ENCODE assay signal across 13 cellular contexts in genomic region chr10:6722616-6723004, GRCh38.
DNase-seq lines count a peak whose midpoint lies in the region; ATAC-seq and TF ChIP-seq lines count a peak whose summit lies in the region.
"Had no signal": no experiment of that assay in that cellular context is flagged by ENCODE, and none has a peak within 500 bp of the region (broad histone marks: within the 10 kb centered on the region; RNA-seq: fewer than 3 reads in every experiment).

No MANE protein-coding gene starts in this region.

- ATAC-seq in GM18517 (IDR thresholded peaks at IDR 0.05; ENCODE audit: unreplicated experiment) (no peak), HG03469 (IDR thresholded peaks at IDR 0.05; ENCODE audit: unreplicated experiment) (no peak), HG03432 (IDR thresholded peaks at IDR 0.05; ENCODE audit: unreplicated experiment) (no peak)
- ATAC-seq: GM12878; stimulated activated memory B cell treated with anti-CD40 and anti-IgM and Interleukin-4, amounts not matched to agents 10 μg/mL and 1 μg/mL and 100 μg/mL, for 72 hours had no signal

- peaks cover 15% of the 10 kb centered on the region for H3K4me1 Mint-ChIP-seq in nephron progenitor cell
- H3K4me1 Mint-ChIP-seq: stimulated activated memory B cell treated with anti-CD40 and anti-IgM and Interleukin-4, amounts not matched to agents 10 μg/mL and 1 μg/mL and 100 μg/mL, for 72 hours had no signal

- DNase-seq in Daoy (ENCODE audit: low read depth) (peak; percentile 33), colonic mucosa (no peak), nephron progenitor cell (no peak), Ammon's horn (ENCODE audit: low spot score) (no peak)
- DNase-seq: NCI-H187, spleen, T-helper 1 cell had no signal

- H3K4me3 Mint-ChIP-seq in nephron progenitor cell, result no peak overlapping the region
- H3K4me3 Mint-ChIP-seq: stimulated activated memory B cell treated with anti-CD40 and anti-IgM and Interleukin-4, amounts not matched to agents 10 μg/mL and 1 μg/mL and 100 μg/mL, for 72 hours had no signal

- intact Hi-C loops in colonic mucosa (cut with DNase I), result no loop called here

- H3K27ac Mint-ChIP-seq in nephron progenitor cell, result peak overlapping the region; percentile 19
- H3K27ac Mint-ChIP-seq: stimulated activated memory B cell treated with anti-CD40 and anti-IgM and Interleukin-4, amounts not matched to agents 10 μg/mL and 1 μg/mL and 100 μg/mL, for 72 hours had no signal

- H3K9ac ChIP-seq in HUES48 (ENCODE audit: low read depth, low read length), result no peak overlapping the region
- H3K9ac ChIP-seq in colonic mucosa (ENCODE audit: low read depth in 2 of 2, low read length in 2 of 2), result no peak overlapping the region

- peaks cover 19% of the 10 kb centered on the region for H3K27me3 Mint-ChIP-seq in nephron progenitor cell (ENCODE audit: low read depth, poor library complexity)

- H3K9me3 ChIP-seq in HUES48 (ENCODE audit: control insufficient read depth, insufficient read depth, low read length), result no peaks in the 10 kb centered on the region
- no peaks in the 10 kb centered on the region for H3K9me3 ChIP-seq in colonic mucosa

- TF ChIP-seq CTCF in colonic mucosa (IDR thresholded peaks at IDR 0.05) (no peak), nephron progenitor cell (IDR thresholded peaks at IDR 0.05) (no peak)

- peaks cover 7% of the 10 kb centered on the region for H3K9me3 Mint-ChIP-seq in nephron progenitor cell

- H3K4me1 ChIP-seq in HUES48 (ENCODE audit: control insufficient read depth, insufficient read depth, low read length) (peaks cover 31% of the 10 kb centered on the region), colonic mucosa (no peaks in the 10 kb centered on the region)

- H3K36me3 ChIP-seq in HUES48 (ENCODE audit: control insufficient read depth, insufficient read depth, low read length) (no peaks in the 10 kb centered on the region), colonic mucosa (no peaks in the 10 kb centered on the region)
- H3K36me3 ChIP-seq: spleen had no signal

- H3K36me3 Mint-ChIP-seq in nephron progenitor cell (ENCODE audit: low read depth), result no peaks in the 10 kb centered on the region
- H3K36me3 Mint-ChIP-seq: stimulated activated memory B cell treated with anti-CD40 and anti-IgM and Interleukin-4, amounts not matched to agents 10 μg/mL and 1 μg/mL and 100 μg/mL, for 72 hours had no signal

- H3K27me3 ChIP-seq in HUES48 (ENCODE audit: control insufficient read depth, insufficient read depth, low read length) (no peaks in the 10 kb centered on the region), colonic mucosa (no peaks in the 10 kb centered on the region)

- H3K27ac ChIP-seq in HUES48 (ENCODE audit: low read depth, low read length) (peak overlapping the region; percentile 74), colonic mucosa (peak overlapping the region; percentile 36)

- no peak overlapping the region for H3K4me3 ChIP-seq in HUES48 (ENCODE audit: low read depth, low read length)
- no peak overlapping the region for H3K4me3 ChIP-seq in colonic mucosa
- H3K4me3 ChIP-seq: GM12878, spleen had no signal
